8 cellular contexts compared by ENCODE assay signal in the genomic region with DNA sequence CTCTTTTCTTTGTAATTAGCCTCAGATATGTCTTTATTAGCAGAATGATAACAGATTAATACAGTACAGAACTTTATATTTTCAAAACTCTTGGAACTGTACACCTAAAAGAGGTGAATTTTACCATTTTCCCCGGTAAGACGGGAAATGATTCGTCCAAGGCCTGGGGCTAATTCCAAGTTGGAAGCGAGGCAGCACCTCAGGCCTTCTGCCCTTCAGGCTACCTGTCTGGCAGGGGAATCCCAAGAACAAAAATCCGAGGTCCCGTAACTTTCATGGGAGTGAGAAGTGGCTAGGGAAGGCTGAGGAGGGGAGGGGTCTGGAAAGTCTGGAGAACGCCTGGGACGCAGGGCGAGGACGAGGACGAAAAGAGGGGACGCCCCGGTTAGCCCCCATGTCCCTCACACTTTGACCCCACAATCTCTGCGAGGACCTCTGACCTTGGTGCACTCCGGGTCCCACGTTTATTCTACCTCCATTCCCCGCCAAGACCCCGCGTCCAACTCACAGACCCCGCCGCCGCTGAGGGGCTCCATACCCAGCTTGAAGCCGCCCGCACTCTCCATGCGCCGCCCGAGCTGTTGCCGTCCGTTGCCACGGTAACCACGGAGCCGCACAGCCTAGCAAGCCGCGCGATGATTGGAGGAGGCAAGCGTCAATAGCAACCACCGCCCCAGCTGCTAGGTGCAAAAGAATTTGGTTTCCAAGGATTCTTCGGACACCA. TPM values are rescaled to one million over a fixed set of nuclear protein-coding genes. Genes with fewer than 3 reads are reported as not detected.
DNase-seq lines count a peak whose midpoint lies in the region; ATAC-seq lines count a peak whose summit lies in the region.

Gene HYDIN (minus strand): TSS at position 601 of the 724 bp plus-strand sequence. CDS start 43,827 bp downstream, outside the sequence.

- DNase-seq in DMS 273 treated with DMSO at 0.1 percent for 48 hours (lab: John Stamatoyannopoulos, UW) (peak; percentile 72), NCI-H1105 (lab: John Stamatoyannopoulos, UW) (peak; percentile 75)
- peak; percentile 31 for DNase-seq in activated naive CD8-positive, alpha-beta T cell treated with anti-CD3 and anti-CD28 coated beads for 36 hours
- DNase-seq in stimulated activated CD4-positive, alpha-beta T cell treated with anti-CD3 and anti-CD28 coated beads, Interleukin-1b, Interleukin-23, amount 100 ng/mL, for 48 hours, result peak; percentile 26

- peaks cover 28% of the 10 kb centered on the region for H3K9me3 Mint-ChIP-seq in activated naive CD8-positive, alpha-beta T cell treated with anti-CD3 and anti-CD28 coated beads for 36 hours

- peaks cover 2% of the 10 kb centered on the region for H3K4me1 ChIP-seq in iPS-15b (ENCODE audit: control insufficient read depth, insufficient read depth, low read length)

- ATAC-seq in HG03097 (IDR thresholded peaks at IDR 0.05; ENCODE audit: low FRiP score, unreplicated experiment) (no peak), HG02678 (IDR thresholded peaks at IDR 0.05; ENCODE audit: unreplicated experiment) (no peak), HG03460 (IDR thresholded peaks at IDR 0.05; ENCODE audit: unreplicated experiment) (no peak)

- peak within 1 kb of the TSS; percentile 15 for H3K4me3 Mint-ChIP-seq in activated naive CD8-positive, alpha-beta T cell treated with anti-CD3 and anti-CD28 coated beads for 36 hours

- H3K4me1 Mint-ChIP-seq in activated naive CD8-positive, alpha-beta T cell treated with anti-CD3 and anti-CD28 coated beads for 36 hours, result no peaks in the 10 kb centered on the region

- peaks cover 38% of the 10 kb centered on the region for H3K27me3 Mint-ChIP-seq in activated naive CD8-positive, alpha-beta T cell treated with anti-CD3 and anti-CD28 coated beads for 36 hours

- H3K4me3 ChIP-seq in iPS-15b (ENCODE audit: low read depth, low read length), result peak within 1 kb of the TSS; percentile 83

- no peaks in the 10 kb centered on the region for H3K36me3 ChIP-seq in iPS-15b (ENCODE audit: control insufficient read depth, insufficient read depth, low read length)

- H3K9ac ChIP-seq in iPS-15b (ENCODE audit: low read depth, low read length), result no peak within 1 kb of the TSS

- H3K27ac Mint-ChIP-seq in activated naive CD8-positive, alpha-beta T cell treated with anti-CD3 and anti-CD28 coated beads for 36 hours, result no peak within 1 kb of the TSS

- H3K27me3 ChIP-seq in iPS-15b (ENCODE audit: control insufficient read depth, insufficient read depth, low read length), result no peaks in the 10 kb centered on the region

- H3K36me3 Mint-ChIP-seq in activated naive CD8-positive, alpha-beta T cell treated with anti-CD3 and anti-CD28 coated beads for 36 hours, result no peaks in the 10 kb centered on the region

- no peaks in the 10 kb centered on the region for H3K9me3 ChIP-seq in iPS-15b (ENCODE audit: control insufficient read depth, insufficient read depth, low read length)

RNA-seq across cellular contexts. Expression of gene HYDIN, which starts in this region (rescaled TPM):
- not detected for total RNA-seq in activated naive CD8-positive, alpha-beta T cell treated with anti-CD3 and anti-CD28 coated beads for 36 hours

Comparison
In these comparisons a context has a peak if more than half of its experiments do, and no peak if none do; other contexts are left out.
1. Peak in DNase-seq in activated naive CD8-positive, alpha-beta T cell treated with anti-CD3 and anti-CD28 coated beads for 36 hours; RNA of the gene not detected or under 1 TPM.